1 cellular context compared by ENCODE assay signal in the genomic region with DNA sequence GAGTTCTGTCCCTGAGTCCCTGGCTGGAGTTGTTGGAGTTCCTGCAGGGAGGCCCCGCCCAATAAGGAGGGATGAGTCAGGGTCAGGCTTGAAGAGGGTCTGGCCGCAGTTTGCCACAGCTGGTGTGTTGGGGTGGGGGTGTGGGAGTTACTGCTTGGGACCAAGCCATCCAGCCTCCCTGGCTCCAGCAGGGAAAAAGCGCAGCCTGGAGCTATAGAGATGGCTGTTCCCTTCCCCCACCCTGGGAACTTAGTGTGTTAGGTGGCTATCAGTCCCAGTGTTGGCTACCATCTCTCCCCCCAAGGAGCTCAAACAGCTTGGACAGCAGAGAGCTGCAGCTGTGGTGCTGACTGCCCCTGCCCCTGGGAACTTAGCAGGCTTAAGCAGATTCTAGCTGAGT.
TF ChIP-seq lines count a peak whose summit lies in the region.

No MANE protein-coding gene starts in this region.

TF ChIP-seq in SK-N-SH, 30 proteins besides CTCF, POLR2A, EP300 and RAD21 (continued from another document):
- TF ChIP-seq TEAD4 (IDR thresholded peaks at IDR 0.05; ENCODE audit: borderline replicate concordance, insufficient read depth) (no peak), ELF1 (IDR thresholded peaks at IDR 0.05) (no peak), RCOR1 (IDR thresholded peaks at IDR 0.05; ENCODE audit: low read length) (no peak), RFX5 (IDR thresholded peaks at IDR 0.05; ENCODE audit: low read length) (no peak), FOXJ3 (CRISPR knock-in tag; IDR thresholded peaks at IDR 0.05) (no peak)
